In the genomic region with DNA sequence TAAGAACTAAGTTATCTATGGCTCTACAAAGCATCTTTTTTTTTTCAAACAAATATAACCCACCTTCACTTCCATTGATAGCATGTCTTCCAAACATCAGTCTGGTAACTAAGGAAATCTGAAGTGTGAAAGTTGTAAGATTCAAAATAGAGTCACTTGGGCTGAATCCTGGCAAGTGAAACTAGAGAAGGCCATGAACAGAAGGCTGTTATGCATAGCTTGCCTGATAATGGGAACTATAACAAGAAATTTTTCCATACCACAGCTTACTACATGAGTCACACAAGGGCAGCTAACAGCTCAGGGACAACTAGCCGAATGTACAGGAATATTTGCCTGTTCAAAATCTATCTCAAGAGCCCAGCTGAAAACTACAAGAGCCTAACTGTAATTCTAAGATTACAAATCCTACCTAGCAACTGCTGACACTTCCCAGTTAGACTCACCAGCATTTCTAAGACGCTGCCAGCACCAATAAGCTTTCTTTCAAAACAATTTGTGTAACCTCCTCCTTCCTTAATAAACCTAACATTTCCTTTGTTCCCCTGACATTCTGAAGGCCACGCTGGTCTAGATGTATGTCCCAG, we compare ENCODE assay signal across 9 cellular contexts.
DNase-seq lines count a peak whose midpoint lies in the region; ATAC-seq and TF ChIP-seq lines count a peak whose summit lies in the region.
"Had no signal": no experiment of that assay in that cellular context is flagged by ENCODE, and none has a peak within 500 bp of the region (broad histone marks: within the 10 kb centered on the region; RNA-seq: fewer than 3 reads in every experiment).

No MANE protein-coding gene starts in this region.

- H3K27me3 Mint-ChIP-seq in activated naive CD8-positive, alpha-beta T cell treated with anti-CD3 and anti-CD28 coated beads, Interleukin-2, amount 50 U/mL, for 24 hours, result no peaks in the 10 kb centered on the region

- H3K4me1 Mint-ChIP-seq in activated naive CD8-positive, alpha-beta T cell treated with anti-CD3 and anti-CD28 coated beads, Interleukin-2, amount 50 U/mL, for 24 hours, result no peaks in the 10 kb centered on the region

- H3K36me3 Mint-ChIP-seq in activated naive CD8-positive, alpha-beta T cell treated with anti-CD3 and anti-CD28 coated beads, Interleukin-2, amount 50 U/mL, for 24 hours (ENCODE audit: low read depth), result no peaks in the 10 kb centered on the region

- no peak overlapping the region for H3K4me3 ChIP-seq in fibroblast of pulmonary artery (replicated peaks; ENCODE audit: low read depth, low read length)
- H3K4me3 ChIP-seq: skin epidermis had no signal

- H3K9me3 Mint-ChIP-seq in activated naive CD8-positive, alpha-beta T cell treated with anti-CD3 and anti-CD28 coated beads, Interleukin-2, amount 50 U/mL, for 24 hours, result no peaks in the 10 kb centered on the region

- H3K27ac Mint-ChIP-seq in activated naive CD8-positive, alpha-beta T cell treated with anti-CD3 and anti-CD28 coated beads, Interleukin-2, amount 50 U/mL, for 24 hours, result no peak overlapping the region

- no peak for TF ChIP-seq CTCF in fibroblast of pulmonary artery (IDR thresholded peaks at IDR 0.05; ENCODE audit: low read length, missing control alignments)

- H3K4me3 Mint-ChIP-seq in activated naive CD8-positive, alpha-beta T cell treated with anti-CD3 and anti-CD28 coated beads, Interleukin-2, amount 50 U/mL, for 24 hours, result no peak overlapping the region

- ATAC-seq in GM18861 (IDR thresholded peaks at IDR 0.05; ENCODE audit: unreplicated experiment) (peak; percentile 98), HG02973 (IDR thresholded peaks at IDR 0.05; ENCODE audit: unreplicated experiment) (peak; percentile 95)
- ATAC-seq in activated naive CD8-positive, alpha-beta T cell treated with anti-CD3 and anti-CD28 coated beads, Interleukin-2, amount 50 U/mL, for 24 hours, result no peak

- intact Hi-C loops in posterior cingulate gyrus (cut with DNase I), result no loop called here

- DNase-seq in A172 (ENCODE audit: low spot score) (peak; percentile 69), NCI-H82 treated with DMSO at 0.1 percent for 48 hours (lab: John Stamatoyannopoulos, UW; ENCODE audit: unreplicated experiment) (peak; percentile 46), fibroblast of pulmonary artery (ENCODE audit: low read depth) (peak; percentile 86), DMS79 (lab: John Stamatoyannopoulos, UW) (no peak), posterior cingulate gyrus (no peak)
- DNase-seq in activated naive CD8-positive, alpha-beta T cell treated with anti-CD3 and anti-CD28 coated beads, Interleukin-2, amount 50 U/mL, for 24 hours, result no peak

Comparison
In these comparisons a context has a peak if more than half of its experiments do, and no peak if none do; other contexts are left out.
1. DNase-seq: peak in A172 (single experiment), NCI-H82 treated with DMSO at 0.1 percent for 48 hours (single experiment) and fibroblast of pulmonary artery (single experiment); none in DMS79 (single experiment), posterior cingulate gyrus (0 of 10) and activated naive CD8-positive, alpha-beta T cell treated with anti-CD3 and anti-CD28 coated beads, Interleukin-2, amount 50 U/mL, for 24 hours (single experiment).